Comparison of ENCODE assay signal across 8 cellular contexts in the genomic region with DNA sequence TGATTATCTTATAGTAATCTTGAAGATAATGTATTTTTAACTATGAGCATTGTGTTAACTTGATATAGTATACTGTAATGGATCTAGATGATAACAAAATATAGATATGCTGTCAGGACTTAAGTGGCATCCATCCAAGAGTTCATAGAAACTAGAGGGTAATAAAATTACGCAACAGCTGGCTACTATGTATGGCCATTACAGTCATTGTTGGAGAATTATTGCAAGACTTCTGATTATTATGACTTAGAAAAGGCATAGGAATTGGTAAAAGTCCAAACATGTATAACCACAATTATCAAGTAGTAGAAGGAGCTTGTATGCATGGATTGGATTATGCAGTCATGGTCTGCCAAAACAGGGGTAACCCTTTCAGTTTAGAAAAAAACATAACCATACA. TPM values are rescaled to one million over a fixed set of nuclear protein-coding genes. Genes with fewer than 3 reads are reported as not detected.
DNase-seq lines count a peak whose midpoint lies in the region; ATAC-seq and TF ChIP-seq lines count a peak whose summit lies in the region.

No MANE protein-coding gene starts in this region.

- CTCF ChIA-PET in A673 (lab: Charles Lee), result no interaction called here
- CTCF ChIA-PET in T-cell (lab: Charles Lee), result no interaction called here

- H3K36me3 ChIP-seq in A673 (ENCODE audit: insufficient read depth, low read length, poor library complexity, severe bottlenecking) (peaks cover 48% of the 10 kb centered on the region), DND-41 (ENCODE audit: insufficient read depth, low read length) (peaks cover 89% of the 10 kb centered on the region), fibroblast of lung (ENCODE audit: control insufficient read depth, insufficient read depth, low read length) (peaks cover 5% of the 10 kb centered on the region)

- H3K27ac Mint-ChIP-seq in T-cell, result peak overlapping the region in 1 of 2 donors; percentile 65

- no peak for ATAC-seq in DND-41 (ENCODE audit: insufficient read depth, low read depth)
- ATAC-seq in T-cell (replicated peaks in 1 of 4), result no peak

- H3K4me2 ChIP-seq in DND-41 (ENCODE audit: insufficient read depth, low read length) (peak overlapping the region; percentile 5; the same call in 1 of the 2 replicates), fibroblast of lung (ENCODE audit: extremely low read depth, insufficient read depth, low read length) (peak overlapping the region; percentile 25)

- H3K79me2 ChIP-seq in DND-41 (ENCODE audit: insufficient read depth, low read length), result peaks cover 100% of the 10 kb centered on the region
- H3K79me2 ChIP-seq in fibroblast of lung (ENCODE audit: control insufficient read depth, insufficient read depth, low read length), result peaks cover 79% of the 10 kb centered on the region

- H3K4me3 ChIP-seq in A673 (ENCODE audit: low read depth, low read length, poor library complexity, severe bottlenecking), result no peak overlapping the region
- H3K4me3 ChIP-seq in DND-41 (ENCODE audit: low read depth in 1 of 2, low read length in 2 of 2), result no peak overlapping the region
- H3K4me3 ChIP-seq in fibroblast of lung (replicated peaks in 1 of 4; ENCODE audit: control extremely low read depth in 1 of 4, insufficient read depth in 1 of 4, low read depth in 3 of 4, low read length in 4 of 4), result peak overlapping the region in 1 of 4 experiments; percentile 30

- BruUV-seq in A673 (replicated peaks; lab: Mats Ljungman, UMichigan), result no TSS peak

- H3K4me3 Mint-ChIP-seq in T-cell, result peak overlapping the region; percentile 54 to 97 (median 70)

- H3K27me3 Mint-ChIP-seq in T-cell, result peaks cover 0 to 4% of the 10 kb centered on the region in 2 donors

- no peaks in the 10 kb centered on the region for H3K9me3 Mint-ChIP-seq in T-cell

- POLR2A ChIA-PET in A673 (lab: Charles Lee; ENCODE audit: low non-redundant PET) (no interaction called here), T-cell (lab: Charles Lee) (interaction anchor here (0.5 to 1.1 kb wide), 4 partner anchors 10 to 104 kb away, joined by 3 to 8 read pairs (median 4); partner anchors contain the start of gene OGT (in 1 of the 2))

- H3K27ac ChIP-seq in A673 (ENCODE audit: low read depth, low read length, poor library complexity, severe bottlenecking) (peak overlapping the region; percentile 76), DND-41 (ENCODE audit: low read length) (no peak overlapping the region), fibroblast of lung (ENCODE audit: insufficient read depth, low read length) (peak overlapping the region; percentile 23)

- no peaks in the 10 kb centered on the region for H3K9me3 ChIP-seq in A673 (ENCODE audit: low read depth, low read length, poor library complexity, severe bottlenecking)
- H3K9me3 ChIP-seq in DND-41 (ENCODE audit: insufficient read depth, low read length, severe bottlenecking), result no peaks in the 10 kb centered on the region
- H3K9me3 ChIP-seq in fibroblast of lung (ENCODE audit: control insufficient read depth, insufficient read depth, low read depth, low read length), result no peaks in the 10 kb centered on the region

- DNase-seq in A673 (ENCODE audit: low spot score) (peak; percentile 15), DND-41 (no peak), T-cell (no peak), fibroblast of lung (ENCODE audit: low read depth in 2 of 2) (peak; percentile 55 to 89), DMS153 treated with DMSO at 0.1 percent for 48 hours (lab: John Stamatoyannopoulos, UW; ENCODE audit: unreplicated experiment) (no peak), kidney glomerular epithelial cell (lab: John Stamatoyannopoulos, UW) (no peak), HK-2 (ENCODE audit: unreplicated experiment) (no peak)
- DNase-seq in stimulated activated CD8-positive, alpha-beta memory T cell treated with anti-CD3 and anti-CD28 coated beads, Interleukin-4, amount 100 ng/mL, for 48 hours, result no peak

- H3K4me1 Mint-ChIP-seq in T-cell, result peaks cover 41 to 71% (median 71%) of the 10 kb centered on the region in 3 donors

- no peak overlapping the region for H3K9ac ChIP-seq in DND-41 (ENCODE audit: low read depth, low read length)
- no peak overlapping the region for H3K9ac ChIP-seq in fibroblast of lung (ENCODE audit: insufficient read depth, low read length)

- H4K20me1 ChIP-seq in DND-41 (ENCODE audit: insufficient read depth, low read length) (peaks cover 76% of the 10 kb centered on the region), fibroblast of lung (ENCODE audit: control insufficient read depth, extremely low read depth, insufficient read depth, low read length) (peaks cover 8% of the 10 kb centered on the region)

- intact Hi-C loops in A673 (cut with micrococcal nuclease; ENCODE audit: unreplicated experiment), result no loop called here

- H3K4me1 ChIP-seq in A673 (ENCODE audit: insufficient read depth, low read length, poor library complexity, severe bottlenecking), result peaks cover 18% of the 10 kb centered on the region
- H3K4me1 ChIP-seq in DND-41 (ENCODE audit: insufficient read depth, low read length), result peaks cover 46% of the 10 kb centered on the region
- peaks cover 3% of the 10 kb centered on the region for H3K4me1 ChIP-seq in fibroblast of lung (ENCODE audit: control insufficient read depth, extremely low read depth, insufficient read depth, low read length)

- H3K27me3 ChIP-seq in A673 (replicated peaks; ENCODE audit: insufficient read depth, low read depth, low read length, poor library complexity), result no peaks in the 10 kb centered on the region
- no peaks in the 10 kb centered on the region for H3K27me3 ChIP-seq in DND-41 (ENCODE audit: insufficient read depth, low read length, poor library complexity)
- H3K27me3 ChIP-seq in fibroblast of lung (ENCODE audit: control insufficient read depth, insufficient read depth, low read length), result no peaks in the 10 kb centered on the region

- H3K36me3 Mint-ChIP-seq in T-cell, result peaks cover 40% of the 10 kb centered on the region

- H2AFZ ChIP-seq in DND-41 (ENCODE audit: low read depth, low read length) (no peak overlapping the region), fibroblast of lung (ENCODE audit: low read length) (no peak overlapping the region)

- TF ChIP-seq CTCF in A673 (conservative IDR thresholded peaks at IDR 0.05; ENCODE audit: low read depth, low read length) (no peak), DND-41 (IDR thresholded peaks at IDR 0.05; ENCODE audit: borderline replicate concordance, extremely low read depth, low read length, poor library complexity, severe bottlenecking) (no peak), fibroblast of lung (conservative IDR thresholded peaks at IDR 0.05 in 1 of 2, IDR thresholded peaks at IDR 0.05 in 1 of 2; ENCODE audit: low read depth in 1 of 2, low read length in 2 of 2) (no peak)

RNA-seq across cellular contexts. Expression of gene OGT, which starts 9.5 kb away (rescaled TPM):
- 130 and 150 TPM in 2 replicates for total RNA-seq in A673 (2021)
- total RNA-seq in T-cell, result 100 to 1,000 TPM; 438 to 548 (median 460) TPM
- total RNA-seq in fibroblast of lung, result 91.9 and 106 TPM in 2 replicates
- polyA plus RNA-seq in fibroblast of lung, result 55.5 and 115 TPM in 2 replicates
- 21.5 and 41.2 TPM in 2 replicates for polyA plus RNA-seq in fibroblast of lung (2012)
- 40.1 and 88.4 TPM in 2 replicates for polyA minus RNA-seq in fibroblast of lung (ENCODE audit: low replicate concordance)

RNA-seq across cellular contexts. Expression of gene GCNA, which starts 35.8 kb away (rescaled TPM):
- total RNA-seq in A673 (2021), result 1.8 and 3.0 TPM in 2 replicates
- total RNA-seq in T-cell, result 1 to 10 TPM; 5.2 to 8.6 (median 5.6) TPM
- total RNA-seq in fibroblast of lung, result 2.3 and 2.8 TPM in 2 replicates
- polyA plus RNA-seq in fibroblast of lung, result 0.52 and 0.74 TPM in 2 replicates
- polyA plus RNA-seq in fibroblast of lung (2012), result 0.18 and 0.55 TPM in 2 replicates
- polyA minus RNA-seq in fibroblast of lung (ENCODE audit: low replicate concordance), result 0.35 TPM in 1 of 2 replicates, not detected in the other

Comparison
In these comparisons a context has a peak if more than half of its experiments do, and no peak if none do; other contexts are left out.
1. DNase-seq: peak in A673 (single experiment) and fibroblast of lung (2 of 2); none in DND-41 (single experiment), T-cell (0 of 34), stimulated activated CD8-positive, alpha-beta memory T cell treated with anti-CD3 and anti-CD28 coated beads, Interleukin-4, amount 100 ng/mL, for 48 hours (single experiment), DMS153 treated with DMSO at 0.1 percent for 48 hours (single experiment), kidney glomerular epithelial cell (single experiment) and HK-2 (single experiment).